Comparison of ENCODE assay signal across 20 cellular contexts in genomic region chr13:40792284-40793051, GRCh38. TPM values are rescaled to one million over a fixed set of nuclear protein-coding genes. Genes with fewer than 3 reads are reported as not detected.
A peak's percentile ranks its signal among the peaks of the same experiment; 100 is the strongest.
DNase-seq lines count a peak whose midpoint lies in the region; ATAC-seq and TF ChIP-seq lines count a peak whose summit lies in the region.
"Had no signal": no experiment of that assay in that cellular context is flagged by ENCODE, and none has a peak within 500 bp of the region (broad histone marks: within the 10 kb centered on the region; RNA-seq: fewer than 3 reads in every experiment).

No MANE protein-coding gene starts in this region.

- no peak overlapping the region for H3K4me3 Mint-ChIP-seq in activated T-cell treated with anti-CD3 and anti-CD28 coated beads, Interleukin-2, amount 50 U/mL, for 72 hours
- no peak overlapping the region for H3K4me3 Mint-ChIP-seq in T-cell
- H3K4me3 Mint-ChIP-seq in stimulated activated naive B cell treated with anti-CD40 and anti-IgM and Interleukin-4, amounts not matched to agents 10 μg/mL and 1 μg/mL and 100 μg/mL, for 72 hours = no peak overlapping the region
- H3K4me3 Mint-ChIP-seq: activated T-helper 17 cell treated with anti-CD3 and anti-CD28 coated beads, Interleukin-2, amount 50 U/mL, for 72 hours; stimulated activated memory B cell treated with anti-CD40 and anti-IgM and Interleukin-4, amounts not matched to agents 10 μg/mL and 1 μg/mL and 100 μg/mL, for 72 hours had no signal

- H3K9me3 ChIP-seq in stomach = no peaks in the 10 kb centered on the region

- TF ChIP-seq POLR2A in stomach (IDR thresholded peaks at IDR 0.05) = no peak

- ATAC-seq in activated T-cell treated with anti-CD3 and anti-CD28 coated beads, Interleukin-2, amount 50 U/mL, for 72 hours (replicated peaks in 1 of 2) = no peak
- peak; percentile 29 for ATAC-seq in GM21619 (IDR thresholded peaks at IDR 0.05; ENCODE audit: unreplicated experiment)
- no peak for ATAC-seq in T-cell (replicated peaks in 1 of 4)
- no peak for ATAC-seq in stimulated activated naive B cell treated with anti-CD40 and anti-IgM and Interleukin-4, amounts not matched to agents 10 μg/mL and 1 μg/mL and 100 μg/mL, for 72 hours (replicated peaks)
- no peak for ATAC-seq in HG03342 (IDR thresholded peaks at IDR 0.05; ENCODE audit: unreplicated experiment)
- ATAC-seq: activated T-helper 17 cell treated with anti-CD3 and anti-CD28 coated beads, Interleukin-2, amount 50 U/mL, for 72 hours; foreskin keratinocyte; K562; stimulated activated memory B cell treated with anti-CD40 and anti-IgM and Interleukin-4, amounts not matched to agents 10 μg/mL and 1 μg/mL and 100 μg/mL, for 72 hours had no signal

- POLR2A ChIA-PET in T-cell (lab: Charles Lee) = no interaction called here

- H3K4me1 ChIP-seq in stomach = peaks cover 7 to 19% (median 14%) of the 10 kb centered on the region in 4 donors
- H3K4me1 ChIP-seq: parathyroid adenoma had no signal

- intact Hi-C loops in stomach (cut with DNase I; ENCODE audit: low total_unique reads) = no loop called here

- CTCF ChIA-PET in T-cell (lab: Charles Lee) = no interaction called here

- H3K36me3 Mint-ChIP-seq in activated T-cell treated with anti-CD3 and anti-CD28 coated beads, Interleukin-2, amount 50 U/mL, for 72 hours (ENCODE audit: insufficient read depth in 2 of 2) = no peaks in the 10 kb centered on the region
- H3K36me3 Mint-ChIP-seq in T-cell = peaks cover 23% of the 10 kb centered on the region
- H3K36me3 Mint-ChIP-seq in stimulated activated naive B cell treated with anti-CD40 and anti-IgM and Interleukin-4, amounts not matched to agents 10 μg/mL and 1 μg/mL and 100 μg/mL, for 72 hours = peaks cover 10 to 18% of the 10 kb centered on the region in 2 donors
- H3K36me3 Mint-ChIP-seq: stimulated activated memory B cell treated with anti-CD40 and anti-IgM and Interleukin-4, amounts not matched to agents 10 μg/mL and 1 μg/mL and 100 μg/mL, for 72 hours had no signal

- H3K27me3 Mint-ChIP-seq in activated T-cell treated with anti-CD3 and anti-CD28 coated beads, Interleukin-2, amount 50 U/mL, for 72 hours (ENCODE audit: low read depth) = no peaks in the 10 kb centered on the region
- no peaks in the 10 kb centered on the region for H3K27me3 Mint-ChIP-seq in T-cell
- H3K27me3 Mint-ChIP-seq in stimulated activated naive B cell treated with anti-CD40 and anti-IgM and Interleukin-4, amounts not matched to agents 10 μg/mL and 1 μg/mL and 100 μg/mL, for 72 hours = no peaks in the 10 kb centered on the region
- H3K27me3 Mint-ChIP-seq: activated T-helper 17 cell treated with anti-CD3 and anti-CD28 coated beads, Interleukin-2, amount 50 U/mL, for 72 hours; stimulated activated memory B cell treated with anti-CD40 and anti-IgM and Interleukin-4, amounts not matched to agents 10 μg/mL and 1 μg/mL and 100 μg/mL, for 72 hours had no signal

- WGBS in stomach, 5 donors = 82 to 91% (median 90%) methylated on average over 10 of the region's 10 CpGs

- peaks cover 36% of the 10 kb centered on the region for H3K4me1 Mint-ChIP-seq in activated T-cell treated with anti-CD3 and anti-CD28 coated beads, Interleukin-2, amount 50 U/mL, for 72 hours (ENCODE audit: low read depth)
- peaks cover 13 to 37% (median 36%) of the 10 kb centered on the region in 3 donors for H3K4me1 Mint-ChIP-seq in T-cell
- peaks cover 7 to 10% of the 10 kb centered on the region in 2 donors for H3K4me1 Mint-ChIP-seq in stimulated activated naive B cell treated with anti-CD40 and anti-IgM and Interleukin-4, amounts not matched to agents 10 μg/mL and 1 μg/mL and 100 μg/mL, for 72 hours

- no peak for DNase-seq in activated T-cell treated with anti-CD3 and anti-CD28 coated beads, Interleukin-2, amount 50 U/mL, for 72 hours
- no peak for DNase-seq in activated T-cell treated with anti-CD3 and anti-CD28 coated beads, Interleukin-2, amount 50 U/mL, for 1 hour
- DNase-seq in T-cell (peak in 1 of 34 experiments; percentile 24), stomach (no peak)
- DNase-seq in stimulated activated naive B cell treated with anti-CD40 and anti-IgM and Interleukin-4, amounts not matched to agents 10 μg/mL and 1 μg/mL and 100 μg/mL, for 72 hours = no peak
- no peak for DNase-seq in activated effector memory CD4-positive, alpha-beta T cell treated with Interleukin-2 at 50 U/mL for 16 hours
- DNase-seq: anterior cingulate cortex, COR-L47, foreskin keratinocyte, GF-D8, NCI-H1417, NCI-H2227 treated with DMSO at 0.1 percent for 48 hours, SHP77 treated with DMSO at 0.1 percent for 48 hours had no signal

- H3K4me3 ChIP-seq in stomach = no peak overlapping the region
- H3K4me3 ChIP-seq: K562, skin epidermis had no signal

- H3K27me3 ChIP-seq in stomach = no peaks in the 10 kb centered on the region
- H3K27me3 ChIP-seq: foreskin keratinocyte had no signal

- peaks cover 0 to 36% (median 24%) of the 10 kb centered on the region in 4 donors for H3K36me3 ChIP-seq in stomach

- no peaks in the 10 kb centered on the region for H3K9me3 Mint-ChIP-seq in activated T-cell treated with anti-CD3 and anti-CD28 coated beads, Interleukin-2, amount 50 U/mL, for 72 hours
- H3K9me3 Mint-ChIP-seq in T-cell = no peaks in the 10 kb centered on the region
- H3K9me3 Mint-ChIP-seq in stimulated activated naive B cell treated with anti-CD40 and anti-IgM and Interleukin-4, amounts not matched to agents 10 μg/mL and 1 μg/mL and 100 μg/mL, for 72 hours = no peaks in the 10 kb centered on the region
- H3K9me3 Mint-ChIP-seq: activated T-helper 17 cell treated with anti-CD3 and anti-CD28 coated beads, Interleukin-2, amount 50 U/mL, for 72 hours; stimulated activated memory B cell treated with anti-CD40 and anti-IgM and Interleukin-4, amounts not matched to agents 10 μg/mL and 1 μg/mL and 100 μg/mL, for 72 hours had no signal

- H3K27ac Mint-ChIP-seq in activated T-cell treated with anti-CD3 and anti-CD28 coated beads, Interleukin-2, amount 50 U/mL, for 72 hours = peak overlapping the region; percentile 60
- H3K27ac Mint-ChIP-seq in T-cell = peak overlapping the region; percentile 59 to 74
- peak overlapping the region; percentile 71 for H3K27ac Mint-ChIP-seq in stimulated activated naive B cell treated with anti-CD40 and anti-IgM and Interleukin-4, amounts not matched to agents 10 μg/mL and 1 μg/mL and 100 μg/mL, for 72 hours
- H3K27ac Mint-ChIP-seq: activated T-helper 17 cell treated with anti-CD3 and anti-CD28 coated beads, Interleukin-2, amount 50 U/mL, for 72 hours; stimulated activated memory B cell treated with anti-CD40 and anti-IgM and Interleukin-4, amounts not matched to agents 10 μg/mL and 1 μg/mL and 100 μg/mL, for 72 hours had no signal

- H3K27ac ChIP-seq in stomach = no peak overlapping the region
- H3K27ac ChIP-seq: foreskin keratinocyte, parathyroid adenoma, skin epidermis had no signal

- TF ChIP-seq CTCF in stomach (IDR thresholded peaks at IDR 0.05) = no peak

- no peak for TF ChIP-seq EP300 in stomach (IDR thresholded peaks at IDR 0.05)

RNA-seq across cellular contexts. Expression of gene SLC25A15, which starts 3.1 kb away (rescaled TPM):
- total RNA-seq in activated T-cell treated with anti-CD3 and anti-CD28 coated beads, Interleukin-2, amount 50 U/mL, for 72 hours = 10 to 100 TPM; 13.0 to 14.3 TPM
- total RNA-seq in T-cell (10 to 100 TPM in 3 of 5 donors, 1 to 10 TPM in 2; 6.1 to 13.4 (median 10.2) TPM), stomach (10 to 100 TPM in 2 of 5 donors, 1 to 10 TPM in 1, under 1 TPM in 1, not detected in 1; 0.58 to 12.6 (median 10.9) TPM)
- polyA plus RNA-seq in stomach = 1 to 10 TPM; 1.2 to 7.3 (median 5.7) TPM

RNA-seq across cellular contexts. Expression of gene MRPS31, which starts 21.5 kb away (rescaled TPM):
- total RNA-seq in activated T-cell treated with anti-CD3 and anti-CD28 coated beads, Interleukin-2, amount 50 U/mL, for 72 hours = 10 to 100 TPM; 47.8 to 52.3 TPM
- total RNA-seq in T-cell (10 to 100 TPM; 19.2 to 34.4 (median 28.5) TPM), stomach (10 to 100 TPM in 3 of 5 donors, 1 to 10 TPM in 2; 6.2 to 43.8 (median 26.8) TPM)
- 10 to 100 TPM; 20.5 to 31.6 (median 22.9) TPM for polyA plus RNA-seq in stomach
